9 cellular contexts compared by ENCODE assay signal in the genomic region with DNA sequence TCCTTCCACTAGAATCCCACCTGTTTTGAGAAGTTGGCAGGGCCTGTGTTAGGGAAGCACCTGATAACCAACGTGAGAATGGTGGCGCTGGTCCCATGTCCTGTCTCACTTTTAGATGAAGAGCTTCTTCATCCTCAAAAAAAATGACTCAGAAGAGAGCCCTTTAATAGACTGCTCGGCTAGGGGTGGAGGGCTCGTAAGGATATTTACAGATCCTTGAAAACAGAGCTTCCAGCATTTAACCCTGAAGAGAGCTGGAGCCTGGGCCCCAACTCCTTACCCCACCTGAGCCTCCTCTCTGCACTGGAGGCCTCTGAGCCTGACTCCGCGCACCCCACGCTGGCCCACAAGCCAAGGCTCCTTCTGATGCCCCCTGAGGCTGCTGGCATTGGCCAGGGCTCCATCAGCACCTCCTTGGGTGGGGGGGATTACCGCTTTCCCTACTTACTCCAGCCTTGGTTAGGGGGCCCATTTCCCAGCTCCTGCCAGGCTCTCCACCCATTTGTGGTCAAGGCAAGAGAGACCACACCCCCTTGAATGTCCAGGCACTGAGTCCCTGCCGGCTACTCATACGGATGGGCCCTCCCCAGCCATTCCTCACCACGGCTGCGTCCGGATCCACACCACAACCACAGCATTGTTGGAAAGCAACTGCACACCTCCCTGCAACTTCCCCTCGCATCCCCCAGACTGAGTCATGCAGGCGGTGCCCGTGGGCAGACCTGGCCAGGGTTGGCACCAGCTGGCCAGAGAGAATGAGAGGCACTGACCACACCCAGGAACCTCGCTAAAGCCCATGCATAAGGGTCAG. TPM values are rescaled to one million over a fixed set of nuclear protein-coding genes. Genes with fewer than 3 reads are reported as not detected.
DNase-seq lines count a peak whose midpoint lies in the region; ATAC-seq lines count a peak whose summit lies in the region.
"Had no signal": no experiment of that assay in that cellular context is flagged by ENCODE, and none has a peak within 500 bp of the region (broad histone marks: within the 10 kb centered on the region; RNA-seq: fewer than 3 reads in every experiment).

No MANE protein-coding gene starts in this region.

- no peaks in the 10 kb centered on the region for H4K20me1 ChIP-seq in GM23248 (ENCODE audit: insufficient read depth)

- no peak overlapping the region for H2AFZ ChIP-seq in GM23248

- no peaks in the 10 kb centered on the region for H3K27me3 ChIP-seq in GM23248 (replicated peaks; ENCODE audit: insufficient read depth)
- no peaks in the 10 kb centered on the region for H3K27me3 ChIP-seq in SJCRH30

- ATAC-seq in sciatic nerve (no peak), HG02759 (IDR thresholded peaks at IDR 0.05; ENCODE audit: unreplicated experiment) (no peak)

- in situ Hi-C loops in GM23248 (cut with MboI) = no loop called here

- H3K9me3 ChIP-seq in GM23248 (ENCODE audit: low read depth) (no peaks in the 10 kb centered on the region), SJCRH30 (replicated peaks) (no peaks in the 10 kb centered on the region)

- H3K79me2 ChIP-seq in GM23248 (ENCODE audit: insufficient read depth) = no peaks in the 10 kb centered on the region

- WGBS in GM23248 (ENCODE audit: low coverage in 1 of 2, low lambda C conversion rate in 2 of 2, missing lambda C conversion rate in 2 of 2), 2 experiments = 31 to 32% methylated on average over 17 of the region's 17 CpGs

- intact Hi-C loops in sciatic nerve (cut with DNase I) = no loop called here

- H3K36me3 ChIP-seq in GM23248 (ENCODE audit: low read depth) = no peaks in the 10 kb centered on the region; the same call in 1 of the 2 replicates
- no peaks in the 10 kb centered on the region for H3K36me3 ChIP-seq in SJCRH30

- H3K4me1 ChIP-seq in GM23248 (ENCODE audit: insufficient read depth) = peaks cover 50% of the 10 kb centered on the region
- peaks cover 48% of the 10 kb centered on the region for H3K4me1 ChIP-seq in SJCRH30

- peak overlapping the region; percentile 54 for H3K4me2 ChIP-seq in GM23248 (ENCODE audit: unreplicated experiment)

- DNase-seq in GM23248 = peak; percentile 99
- DNase-seq in SJCRH30 = peak; percentile 73 to 74
- DNase-seq in fibroblast of the conjunctiva (ENCODE audit: low read depth) = peak; percentile 55
- peak; percentile 59 for DNase-seq in sciatic nerve (ENCODE audit: low spot score)
- no peak for DNase-seq in SIG-M5 treated with dmso at 0.1 percent for 504 hours (lab: John Stamatoyannopoulos, UW; ENCODE audit: unreplicated experiment)
- no peak for DNase-seq in NCI-H187 treated with DMSO at 0.1 percent for 48 hours (lab: John Stamatoyannopoulos, UW)
- DNase-seq in NOMO-1 treated with dmso at 0.1 percent for 144 hours (lab: John Stamatoyannopoulos, UW; ENCODE audit: unreplicated experiment) = no peak
- DNase-seq: stimulated activated CD4-positive, alpha-beta T cell treated with anti-CD3 and anti-CD28 coated beads, Interleukin-4, amount 100 ng/mL, for 24 hours had no signal

- peak overlapping the region; percentile 46 for H3K9ac ChIP-seq in GM23248

- peak overlapping the region; percentile 79 for H3K27ac ChIP-seq in GM23248
- H3K27ac ChIP-seq in SJCRH30 = no peak overlapping the region

- H3K4me3 ChIP-seq in GM23248 = no peak overlapping the region
- no peak overlapping the region for H3K4me3 ChIP-seq in SJCRH30

- no peaks in the 10 kb centered on the region for H3K9me2 ChIP-seq in GM23248 (ENCODE audit: insufficient read depth)

- peaks cover 35% of the 10 kb centered on the region for H3F3A ChIP-seq in GM23248 (ENCODE audit: insufficient read depth)

RNA-seq across cellular contexts. Expression of gene LOXL1, which starts 30.2 kb away (rescaled TPM):
- total RNA-seq in GM23248 (2014; rRNA removed; shearing (Covaris generic)) = 534 and 540 TPM in 2 replicates
- polyA plus RNA-seq in GM23248 (2016; fragmentation: Nextera tagmentation; extraction: Ambion mirVana) = 396 and 401 TPM in 2 replicates
- 31.3 and 33.3 TPM in 2 replicates for total RNA-seq in SJCRH30 (2014; rRNA removed; shearing (Covaris generic))
- 16.6 TPM for total RNA-seq in sciatic nerve

RNA-seq across cellular contexts. Expression of gene STOML1, which starts 35.6 kb away (rescaled TPM):
- total RNA-seq in GM23248 (2014; rRNA removed; shearing (Covaris generic)) = 27.8 and 43.9 TPM in 2 replicates
- polyA plus RNA-seq in GM23248 (2016; fragmentation: Nextera tagmentation; extraction: Ambion mirVana) = 26.9 and 27.2 TPM in 2 replicates
- total RNA-seq in SJCRH30 (2014; rRNA removed; shearing (Covaris generic)) = 3.0 and 5.1 TPM in 2 replicates
- 15.2 TPM for total RNA-seq in sciatic nerve

RNA-seq across cellular contexts. Expression of gene PML, which starts 38.0 kb away (rescaled TPM):
- total RNA-seq in GM23248 (2014; rRNA removed; shearing (Covaris generic)) = 55.3 and 74.7 TPM in 2 replicates
- 52.9 and 58.0 TPM in 2 replicates for polyA plus RNA-seq in GM23248 (2016; fragmentation: Nextera tagmentation; extraction: Ambion mirVana)
- total RNA-seq in SJCRH30 (2014; rRNA removed; shearing (Covaris generic)) = 9.8 and 11.7 TPM in 2 replicates
- 86.6 TPM for total RNA-seq in sciatic nerve

Comparison
In these comparisons a context has a peak if more than half of its experiments do, and no peak if none do; other contexts are left out.
1. DNase-seq: peak in GM23248 (single experiment), SJCRH30 (2 of 2), fibroblast of the conjunctiva (single experiment) and sciatic nerve (single experiment); none in SIG-M5 treated with dmso at 0.1 percent for 504 hours (single experiment), NCI-H187 treated with DMSO at 0.1 percent for 48 hours (single experiment) and NOMO-1 treated with dmso at 0.1 percent for 144 hours (single experiment).
2. RNA of gene LOXL1, which starts 30.2 kb away (total RNA-seq): 534 to 540 TPM in GM23248; 31.3 to 33.3 TPM in SJCRH30 and 16.6 TPM in sciatic nerve (single experiment); every median in the first group is over 10 times any median in the second.